In the genomic region with DNA sequence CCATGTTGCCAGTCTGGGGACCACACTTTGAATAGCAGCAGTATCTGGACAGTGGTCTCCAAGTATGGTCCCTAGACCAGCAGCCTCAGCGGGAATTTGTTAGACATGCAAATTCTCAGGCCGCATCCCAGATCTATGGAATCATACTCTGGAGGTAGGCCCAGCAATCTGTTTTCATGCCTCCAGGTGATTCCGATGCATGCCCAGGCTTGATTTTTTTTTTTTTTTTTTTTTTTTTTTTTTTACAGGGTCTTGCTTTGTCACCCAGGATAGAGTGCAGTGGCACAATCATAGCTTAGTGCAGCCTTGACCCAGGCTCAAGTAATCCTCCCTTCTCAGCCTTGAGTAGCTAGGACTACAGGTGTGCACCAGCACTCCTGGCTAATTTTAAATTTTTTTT, we compare ENCODE assay signal across 1 cellular context.
TF ChIP-seq lines count a peak whose summit lies in the region.

No MANE protein-coding gene starts in this region.

TF ChIP-seq in WTC11, 78 proteins besides CTCF, POLR2A, EP300 and RAD21 (continued from another document):
- TF ChIP-seq, protein P1, sequence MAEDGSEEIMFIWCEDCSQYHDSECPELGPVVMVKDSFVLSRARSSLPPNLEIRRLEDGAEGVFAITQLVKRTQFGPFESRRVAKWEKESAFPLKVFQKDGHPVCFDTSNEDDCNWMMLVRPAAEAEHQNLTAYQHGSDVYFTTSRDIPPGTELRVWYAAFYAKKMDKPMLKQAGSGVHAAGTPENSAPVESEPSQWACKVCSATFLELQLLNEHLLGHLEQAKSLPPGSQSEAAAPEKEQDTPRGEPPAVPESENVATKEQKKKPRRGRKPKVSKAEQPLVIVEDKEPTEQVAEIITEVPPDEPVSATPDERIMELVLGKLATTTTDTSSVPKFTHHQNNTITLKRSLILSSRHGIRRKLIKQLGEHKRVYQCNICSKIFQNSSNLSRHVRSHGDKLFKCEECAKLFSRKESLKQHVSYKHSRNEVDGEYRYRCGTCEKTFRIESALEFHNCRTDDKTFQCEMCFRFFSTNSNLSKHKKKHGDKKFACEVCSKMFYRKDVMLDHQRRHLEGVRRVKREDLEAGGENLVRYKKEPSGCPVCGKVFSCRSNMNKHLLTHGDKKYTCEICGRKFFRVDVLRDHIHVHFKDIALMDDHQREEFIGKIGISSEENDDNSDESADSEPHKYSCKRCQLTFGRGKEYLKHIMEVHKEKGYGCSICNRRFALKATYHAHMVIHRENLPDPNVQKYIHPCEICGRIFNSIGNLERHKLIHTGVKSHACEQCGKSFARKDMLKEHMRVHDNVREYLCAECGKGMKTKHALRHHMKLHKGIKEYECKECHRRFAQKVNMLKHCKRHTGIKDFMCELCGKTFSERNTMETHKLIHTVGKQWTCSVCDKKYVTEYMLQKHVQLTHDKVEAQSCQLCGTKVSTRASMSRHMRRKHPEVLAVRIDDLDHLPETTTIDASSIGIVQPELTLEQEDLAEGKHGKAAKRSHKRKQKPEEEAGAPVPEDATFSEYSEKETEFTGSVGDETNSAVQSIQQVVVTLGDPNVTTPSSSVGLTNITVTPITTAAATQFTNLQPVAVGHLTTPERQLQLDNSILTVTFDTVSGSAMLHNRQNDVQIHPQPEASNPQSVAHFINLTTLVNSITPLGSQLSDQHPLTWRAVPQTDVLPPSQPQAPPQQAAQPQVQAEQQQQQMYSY (CRISPR knock-in tag; IDR thresholded peaks at IDR 0.05): no peak
- TF ChIP-seq, protein P2, sequence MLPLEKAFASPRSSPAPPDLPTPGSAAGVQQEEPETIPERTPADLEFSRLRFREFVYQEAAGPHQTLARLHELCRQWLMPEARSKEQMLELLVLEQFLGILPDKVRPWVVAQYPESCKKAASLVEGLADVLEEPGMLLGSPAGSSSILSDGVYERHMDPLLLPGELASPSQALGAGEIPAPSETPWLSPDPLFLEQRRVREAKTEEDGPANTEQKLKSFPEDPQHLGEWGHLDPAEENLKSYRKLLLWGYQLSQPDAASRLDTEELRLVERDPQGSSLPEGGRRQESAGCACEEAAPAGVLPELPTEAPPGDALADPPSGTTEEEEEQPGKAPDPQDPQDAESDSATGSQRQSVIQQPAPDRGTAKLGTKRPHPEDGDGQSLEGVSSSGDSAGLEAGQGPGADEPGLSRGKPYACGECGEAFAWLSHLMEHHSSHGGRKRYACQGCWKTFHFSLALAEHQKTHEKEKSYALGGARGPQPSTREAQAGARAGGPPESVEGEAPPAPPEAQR (CRISPR knock-in tag; IDR thresholded peaks at IDR 0.05): no peak
- TF ChIP-seq, protein P3, sequence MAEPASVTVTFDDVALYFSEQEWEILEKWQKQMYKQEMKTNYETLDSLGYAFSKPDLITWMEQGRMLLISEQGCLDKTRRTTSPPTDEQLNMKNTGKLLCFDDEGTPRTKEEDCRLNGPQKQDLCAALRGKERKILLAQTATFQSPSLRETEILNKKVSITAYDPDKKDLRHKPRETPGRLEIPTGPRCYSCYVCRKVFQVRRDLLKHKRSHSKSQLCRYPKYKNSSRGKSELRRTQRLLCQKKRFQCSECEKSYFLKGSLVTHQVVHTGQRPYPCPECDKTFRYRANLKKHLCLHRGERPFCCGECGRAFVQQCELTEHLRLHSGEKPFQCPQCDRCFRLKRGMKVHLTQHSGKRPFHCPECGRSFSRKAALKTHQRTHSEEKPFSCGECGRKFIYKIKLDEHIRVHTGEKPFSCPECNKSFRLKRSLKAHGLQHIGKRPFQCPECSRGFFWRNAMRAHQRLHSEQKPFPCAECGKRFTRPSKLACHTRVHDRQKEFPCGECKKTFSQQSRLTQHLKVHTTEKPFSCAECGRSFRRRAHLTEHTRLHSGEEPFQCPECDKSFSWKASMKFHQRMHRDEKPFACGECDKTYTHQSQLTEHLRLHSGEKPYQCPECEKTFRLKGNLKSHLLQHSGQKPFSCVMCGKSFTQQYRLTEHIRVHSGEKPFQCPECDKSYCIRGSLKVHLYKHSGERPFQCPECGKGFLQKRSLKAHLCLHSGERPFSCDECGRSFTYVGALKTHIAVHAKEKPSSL (CRISPR knock-in tag; conservative IDR thresholded peaks at IDR 0.05): no peak
- TF ChIP-seq, protein P4, sequence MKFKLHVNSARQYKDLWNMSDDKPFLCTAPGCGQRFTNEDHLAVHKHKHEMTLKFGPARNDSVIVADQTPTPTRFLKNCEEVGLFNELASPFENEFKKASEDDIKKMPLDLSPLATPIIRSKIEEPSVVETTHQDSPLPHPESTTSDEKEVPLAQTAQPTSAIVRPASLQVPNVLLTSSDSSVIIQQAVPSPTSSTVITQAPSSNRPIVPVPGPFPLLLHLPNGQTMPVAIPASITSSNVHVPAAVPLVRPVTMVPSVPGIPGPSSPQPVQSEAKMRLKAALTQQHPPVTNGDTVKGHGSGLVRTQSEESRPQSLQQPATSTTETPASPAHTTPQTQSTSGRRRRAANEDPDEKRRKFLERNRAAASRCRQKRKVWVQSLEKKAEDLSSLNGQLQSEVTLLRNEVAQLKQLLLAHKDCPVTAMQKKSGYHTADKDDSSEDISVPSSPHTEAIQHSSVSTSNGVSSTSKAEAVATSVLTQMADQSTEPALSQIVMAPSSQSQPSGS (CRISPR knock-in tag; IDR thresholded peaks at IDR 0.05; ENCODE audit: borderline replicate concordance, low read depth): no peak
- TF ChIP-seq ZNF317 (CRISPR knock-in tag; IDR thresholded peaks at IDR 0.05; ENCODE audit: borderline replicate concordance, low read depth): no peak
- TF ChIP-seq, protein P5, sequence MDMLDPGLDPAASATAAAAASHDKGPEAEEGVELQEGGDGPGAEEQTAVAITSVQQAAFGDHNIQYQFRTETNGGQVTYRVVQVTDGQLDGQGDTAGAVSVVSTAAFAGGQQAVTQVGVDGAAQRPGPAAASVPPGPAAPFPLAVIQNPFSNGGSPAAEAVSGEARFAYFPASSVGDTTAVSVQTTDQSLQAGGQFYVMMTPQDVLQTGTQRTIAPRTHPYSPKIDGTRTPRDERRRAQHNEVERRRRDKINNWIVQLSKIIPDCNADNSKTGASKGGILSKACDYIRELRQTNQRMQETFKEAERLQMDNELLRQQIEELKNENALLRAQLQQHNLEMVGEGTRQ (CRISPR knock-in tag; IDR thresholded peaks at IDR 0.05): no peak
- TF ChIP-seq NFATC4 (CRISPR knock-in tag; IDR thresholded peaks at IDR 0.05): no peak
- no peak for TF ChIP-seq FOXJ3 (CRISPR knock-in tag; IDR thresholded peaks at IDR 0.05; ENCODE audit: borderline replicate concordance)
- no peak for TF ChIP-seq SP1 (CRISPR knock-in tag; conservative IDR thresholded peaks at IDR 0.05)
- no peak for TF ChIP-seq ZNF423 (CRISPR knock-in tag; IDR thresholded peaks at IDR 0.05)
- no peak for TF ChIP-seq OVOL2 (CRISPR knock-in tag; IDR thresholded peaks at IDR 0.05; ENCODE audit: borderline replicate concordance)
- TF ChIP-seq ZNF138 (CRISPR knock-in tag; conservative IDR thresholded peaks at IDR 0.05): no peak
